In genomic region chr7:38568497-38568896, GRCh38 we compare ENCODE assay signal across 1 cellular context.
TF ChIP-seq lines count a peak whose summit lies in the region.

No MANE protein-coding gene starts in this region.

TF ChIP-seq in K562, 482 proteins besides CTCF, POLR2A, EP300 and RAD21 (continued from another document):
- peak in 1 of 2 experiments; percentile 73; a peak in 1 of 4 replicates for TF ChIP-seq MLLT1 (IDR thresholded peaks at IDR 0.05)
